ENCODE assay signal across 7 cellular contexts in genomic region chr11:90088731-90089130, GRCh38. TPM values are rescaled to one million over a fixed set of nuclear protein-coding genes. Genes with fewer than 3 reads are reported as not detected.
"Had no signal": no experiment of that assay in that cellular context is flagged by ENCODE, and none has a peak within 500 bp of the region (broad histone marks: within the 10 kb centered on the region; RNA-seq: fewer than 3 reads in every experiment).

No MANE protein-coding gene starts in this region.

RNA-seq across cellular contexts. Expression of gene UBTFL1, which starts 3.0 kb away (rescaled TPM):
- total RNA-seq: GM23248, GM23338, H1, H4, H7, H9, HFFc6 had no signal
- polyA plus RNA-seq: GM23248, GM23338, H1 had no signal

RNA-seq across cellular contexts. Expression of gene TRIM49C, which starts 57.8 kb away (rescaled TPM):
- total RNA-seq: GM23248, GM23338, H1, H4, H7, H9, HFFc6 had no signal
- polyA plus RNA-seq: GM23248, GM23338, H1 had no signal
